In the genomic region with DNA sequence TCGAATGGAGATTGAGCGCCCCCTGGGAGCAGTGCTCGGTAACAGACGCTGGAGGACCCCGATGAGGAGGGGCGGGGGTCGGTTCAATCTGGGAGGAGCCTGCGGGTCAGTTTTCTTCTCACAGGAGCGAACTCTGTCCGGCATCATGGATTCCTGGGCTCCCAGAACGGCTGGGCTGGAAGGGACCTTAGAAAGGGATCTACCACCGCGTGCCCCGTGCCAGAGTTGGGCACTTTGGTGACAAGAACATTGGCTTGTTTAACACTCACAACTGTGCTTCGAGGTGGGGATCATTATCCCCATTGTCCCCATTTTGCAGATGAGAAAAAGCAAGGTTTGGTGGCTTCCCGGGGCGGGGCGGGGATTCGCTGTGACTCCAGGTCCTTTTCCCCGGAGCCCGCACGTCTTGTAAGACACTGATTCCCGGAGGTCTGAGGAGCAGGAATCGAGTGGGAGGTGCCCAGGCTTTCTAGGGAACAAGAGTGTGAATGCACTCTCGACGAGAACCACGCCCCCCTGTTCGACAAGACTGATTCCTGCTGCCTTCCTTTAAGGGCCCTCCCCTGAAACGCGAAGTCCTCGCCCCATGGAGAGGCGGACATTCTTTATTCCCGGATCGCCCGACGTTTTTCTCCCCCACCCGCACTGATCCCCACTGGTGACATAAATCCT, we compare ENCODE assay signal across 8 cellular contexts. TPM values are rescaled to one million over a fixed set of nuclear protein-coding genes. Genes with fewer than 3 reads are reported as not detected.
DNase-seq lines count a peak whose midpoint lies in the region; ATAC-seq and TF ChIP-seq lines count a peak whose summit lies in the region.

No MANE protein-coding gene starts in this region.

- no peaks in the 10 kb centered on the region for H3K9me3 ChIP-seq in left lung

- H3K27me3 ChIP-seq in left lung: no peaks in the 10 kb centered on the region

- peak; percentile 1 for ATAC-seq in HG03159 (IDR thresholded peaks at IDR 0.05; ENCODE audit: unreplicated experiment)
- peak; percentile 47 for ATAC-seq in left lung
- no peak for ATAC-seq in GM18858 (IDR thresholded peaks at IDR 0.05; ENCODE audit: unreplicated experiment)

- H3K27ac ChIP-seq in left lung: peak overlapping the region; percentile 98

- H3K36me3 ChIP-seq in left lung: peaks cover 0 to 7% of the 10 kb centered on the region in 2 donors

- DNase-seq in DMS114 treated with DMSO at 0.1 percent for 48 hours (lab: John Stamatoyannopoulos, UW; ENCODE audit: unreplicated experiment) (peak; percentile 93), NCI-H524 treated with DMSO at 0.1 percent for 48 hours (lab: John Stamatoyannopoulos, UW) (peak; percentile 38), dedifferentiated amniotic fluid mesenchymal stem cell (ENCODE audit: extremely low spot score) (peak; percentile 83), left lung (peak; percentile 91 to 92)
- peak; percentile 87 for DNase-seq in activated CD4-positive, alpha-beta T cell treated with anti-CD3 and anti-CD28 coated beads, Interleukin-2, amount 50 U/mL, for 1 hour
- DNase-seq in stimulated activated CD4-positive, alpha-beta T cell treated with anti-CD3 and anti-CD28 coated beads, Interleukin-1b, Interleukin-23, amount 100 ng/mL, for 48 hours: peak; percentile 87

- H3K4me1 ChIP-seq in left lung: peaks cover 2 to 21% of the 10 kb centered on the region in 2 donors

- H3K4me3 ChIP-seq in left lung: peak overlapping the region; percentile 33 to 73

- intact Hi-C loops in left lung (cut with DNase I): loop anchor here in 1 of 2 donors (2.0 kb wide), 1 partner anchor 77 kb away; no protein-coding TSS in a partner anchor

- TF ChIP-seq CTCF in left lung (IDR thresholded peaks at IDR 0.05): peak; percentile 88 to 92

RNA-seq across cellular contexts. Expression of a gene that starts 1.5 kb away (rescaled TPM):
- total RNA-seq in left lung: 10 to 100 TPM; 11.2 to 18.7 TPM

RNA-seq across cellular contexts. Expression of a gene that starts 25.5 kb away (rescaled TPM):
- total RNA-seq in left lung: 1 to 10 TPM; 4.5 to 7.9 TPM

RNA-seq across cellular contexts. Expression of a gene that starts 27.0 kb away (rescaled TPM):
- total RNA-seq in left lung: 10 to 100 TPM; 20.7 to 23.2 TPM

RNA-seq across cellular contexts. Expression of a gene that starts 28.0 kb away (rescaled TPM):
- total RNA-seq in left lung: 10 to 100 TPM; 25.8 to 29.3 TPM

RNA-seq across cellular contexts. Expression of a gene that starts 35.7 kb away (rescaled TPM):
- 10 to 100 TPM; 12.1 to 16.4 TPM for total RNA-seq in left lung

Comparison
In these comparisons a context has a peak if more than half of its experiments do, and no peak if none do; other contexts are left out.
1. DNase-seq: peak in every context shown above with its lines; median percentile 93 in DMS114 treated with DMSO at 0.1 percent for 48 hours; 92 in left lung; 87 in activated CD4-positive, alpha-beta T cell treated with anti-CD3 and anti-CD28 coated beads, Interleukin-2, amount 50 U/mL, for 1 hour; 87 in stimulated activated CD4-positive, alpha-beta T cell treated with anti-CD3 and anti-CD28 coated beads, Interleukin-1b, Interleukin-23, amount 100 ng/mL, for 48 hours; 83 in dedifferentiated amniotic fluid mesenchymal stem cell; 38 in NCI-H524 treated with DMSO at 0.1 percent for 48 hours.